Comparison of ENCODE assay signal across 1 cellular context in genomic region chr21:32727728-32728454, GRCh38.
A peak's percentile ranks its signal among the peaks of the same experiment; 100 is the strongest.
TF ChIP-seq lines count a peak whose summit lies in the region.

Gene SYNJ1, minus strand, starts transcription at chr21:32728013. Its CDS starts 1,118 bp downstream, at chr21:32726895.

TF ChIP-seq in K562, 482 proteins besides CTCF, POLR2A, EP300 and RAD21 (continued from another document):
- peak; percentile 48; the same call in 1 of the 2 replicates for TF ChIP-seq ZBTB33 (CRISPR knock-in tag; IDR thresholded peaks at IDR 0.05)
- TF ChIP-seq ID3 (CRISPR knock-in tag; IDR thresholded peaks at IDR 0.05), result no peak
- TF ChIP-seq ID3 (tag; IDR thresholded peaks at IDR 0.05), result peak; percentile 71; the same call in 1 of the 2 replicates
- no peak for TF ChIP-seq ARID1B (IDR thresholded peaks at IDR 0.05)
- peak in 1 of 2 experiments; percentile 18; a peak in 2 of 4 replicates for TF ChIP-seq FOXA3 (CRISPR knock-in tag; conservative IDR thresholded peaks at IDR 0.05 in 1 of 2, IDR thresholded peaks at IDR 0.05 in 1 of 2)
- peak in 1 of 2 experiments; percentile 60; a peak in 1 of 4 replicates for TF ChIP-seq KDM4B (IDR thresholded peaks at IDR 0.05; ENCODE audit: borderline replicate concordance in 2 of 2, low read depth in 1 of 2)
- no peak for TF ChIP-seq FOXM1 (IDR thresholded peaks at IDR 0.05; ENCODE audit: low read depth)
- TF ChIP-seq FOXM1 (CRISPR knock-in tag; IDR thresholded peaks at IDR 0.05; ENCODE audit: low read depth), result peak; percentile 29; the same call in 1 of the 2 replicates
- TF ChIP-seq ZNF398 (CRISPR knock-in tag; IDR thresholded peaks at IDR 0.05), result no peak
- no peak for TF ChIP-seq GTF2B (IDR thresholded peaks at IDR 0.05; ENCODE audit: extremely low read depth, insufficient read length)
- no peak for TF ChIP-seq NFRKB (IDR thresholded peaks at IDR 0.05; ENCODE audit: low read depth)
- no peak for TF ChIP-seq EWSR1 (IDR thresholded peaks at IDR 0.05; ENCODE audit: borderline replicate concordance, low read depth, partially characterized antibody)
- no peak for TF ChIP-seq CEBPG (CRISPR knock-in tag; IDR thresholded peaks at IDR 0.05)
- TF ChIP-seq CEBPG (tag; conservative IDR thresholded peaks at IDR 0.05 in 1 of 2, IDR thresholded peaks at IDR 0.05 in 1 of 2), result no peak
- TF ChIP-seq TBP (optimal IDR thresholded peaks at IDR 0.05; ENCODE audit: low read depth, low read length), result peak; percentile 65
- TF ChIP-seq MBD1 (CRISPR knock-in tag; IDR thresholded peaks at IDR 0.05), result no peak
- TF ChIP-seq MYNN (IDR thresholded peaks at IDR 0.05), result 0 out of 2 replicates have a peak, but pooled peaks have one; percentile 18
- no peak for TF ChIP-seq MYNN (CRISPR knock-in tag; IDR thresholded peaks at IDR 0.05)
- no peak for TF ChIP-seq CGGBP1 (CRISPR knock-in tag; IDR thresholded peaks at IDR 0.05)
- peak; percentile 59 for TF ChIP-seq DACH1 (IDR thresholded peaks at IDR 0.05; ENCODE audit: partially characterized antibody)
- 0 out of 2 replicates have a peak, but pooled peaks have one; percentile 17 for TF ChIP-seq ZFP91 (CRISPR knock-in tag; IDR thresholded peaks at IDR 0.05)
- TF ChIP-seq HOXB6 (CRISPR knock-in tag; IDR thresholded peaks at IDR 0.05; ENCODE audit: borderline replicate concordance), result no peak
- TF ChIP-seq SETDB1 (IDR thresholded peaks at IDR 0.05; ENCODE audit: low read length), result no peak
- peak; percentile 81; the same call in 1 of the 2 replicates for TF ChIP-seq FOXK1 (CRISPR knock-in tag; IDR thresholded peaks at IDR 0.05; ENCODE audit: borderline replicate concordance)
- no peak for TF ChIP-seq TAL1 (IDR thresholded peaks at IDR 0.05)
- no peak for TF ChIP-seq ZNF282 (CRISPR knock-in tag; IDR thresholded peaks at IDR 0.05)
- TF ChIP-seq ZNF512 (tag; IDR thresholded peaks at IDR 0.05), result no peak
- no peak for TF ChIP-seq ZNF507 (tag; conservative IDR thresholded peaks at IDR 0.05)
- TF ChIP-seq RFX7 (CRISPR knock-in tag; IDR thresholded peaks at IDR 0.05), result no peak
- no peak for TF ChIP-seq BCL6 (CRISPR knock-in tag; IDR thresholded peaks at IDR 0.05)
- TF ChIP-seq EGR1 (conservative IDR thresholded peaks at IDR 0.05), result peak; percentile 98
- TF ChIP-seq BRD9 (IDR thresholded peaks at IDR 0.05; ENCODE audit: low read depth, partially characterized antibody), result no peak
- no peak; the same call in 1 of the 2 replicates for TF ChIP-seq NCOA6 (IDR thresholded peaks at IDR 0.05)
- TF ChIP-seq ARID4B (CRISPR knock-in tag; IDR thresholded peaks at IDR 0.05), result peak; percentile 100
- TF ChIP-seq TAF15 (IDR thresholded peaks at IDR 0.05; ENCODE audit: low read depth, low read length), result no peak
- peak; percentile 80; the same call in 1 of the 2 replicates for TF ChIP-seq ZNF431 (CRISPR knock-in tag; IDR thresholded peaks at IDR 0.05)
- peak; percentile 60; the same call in 1 of the 2 replicates for TF ChIP-seq TEAD4 (IDR thresholded peaks at IDR 0.05; ENCODE audit: low read length)
- peak; percentile 10; the same call in 1 of the 2 replicates for TF ChIP-seq TEAD4 (CRISPR knock-in tag; IDR thresholded peaks at IDR 0.05; ENCODE audit: borderline replicate concordance)
- peak; percentile 94 for TF ChIP-seq RBBP5 (IDR thresholded peaks at IDR 0.05; ENCODE audit: borderline replicate concordance, insufficient read depth, low read length, poor library complexity, severe bottlenecking)
- peak in 1 of 2 experiments; percentile 13 for TF ChIP-seq E2F6 (IDR thresholded peaks at IDR 0.05; ENCODE audit: borderline replicate concordance in 1 of 2, extremely low read depth in 1 of 2, insufficient read depth in 1 of 2, insufficient read length in 1 of 2, low read depth in 1 of 2, low read length in 1 of 2, poor library complexity in 1 of 2, severe bottlenecking in 1 of 2)
- peak; percentile 97 for TF ChIP-seq CHD1 (IDR thresholded peaks at IDR 0.05; ENCODE audit: low read length)
- no peak for TF ChIP-seq ZZZ3 (IDR thresholded peaks at IDR 0.05)
- no peak for TF ChIP-seq E2F3 (CRISPR knock-in tag; IDR thresholded peaks at IDR 0.05)
- TF ChIP-seq SMARCA4 (IDR thresholded peaks at IDR 0.05), result peak; percentile 58; the same call in 1 of the 2 replicates
- peak; percentile 73 for TF ChIP-seq TAF1 (IDR thresholded peaks at IDR 0.05; ENCODE audit: control insufficient read depth, extremely low read depth, insufficient read depth, low read length, severe bottlenecking)
- TF ChIP-seq ZNF778 (CRISPR knock-in tag; IDR thresholded peaks at IDR 0.05), result no peak
